Comparison of ENCODE assay signal across 1 cellular context in genomic region chr14:68282479-68283377, GRCh38.
TF ChIP-seq lines count a peak whose summit lies in the region.

No MANE protein-coding gene starts in this region.

TF ChIP-seq in A549, 52 proteins besides CTCF, POLR2A, EP300 and RAD21 (continued from another document):
- no peak for TF ChIP-seq HMGXB4 (CRISPR knock-in tag; IDR thresholded peaks at IDR 0.05; ENCODE audit: borderline replicate concordance)
